ENCODE assay signal across 17 cellular contexts in the genomic region with DNA sequence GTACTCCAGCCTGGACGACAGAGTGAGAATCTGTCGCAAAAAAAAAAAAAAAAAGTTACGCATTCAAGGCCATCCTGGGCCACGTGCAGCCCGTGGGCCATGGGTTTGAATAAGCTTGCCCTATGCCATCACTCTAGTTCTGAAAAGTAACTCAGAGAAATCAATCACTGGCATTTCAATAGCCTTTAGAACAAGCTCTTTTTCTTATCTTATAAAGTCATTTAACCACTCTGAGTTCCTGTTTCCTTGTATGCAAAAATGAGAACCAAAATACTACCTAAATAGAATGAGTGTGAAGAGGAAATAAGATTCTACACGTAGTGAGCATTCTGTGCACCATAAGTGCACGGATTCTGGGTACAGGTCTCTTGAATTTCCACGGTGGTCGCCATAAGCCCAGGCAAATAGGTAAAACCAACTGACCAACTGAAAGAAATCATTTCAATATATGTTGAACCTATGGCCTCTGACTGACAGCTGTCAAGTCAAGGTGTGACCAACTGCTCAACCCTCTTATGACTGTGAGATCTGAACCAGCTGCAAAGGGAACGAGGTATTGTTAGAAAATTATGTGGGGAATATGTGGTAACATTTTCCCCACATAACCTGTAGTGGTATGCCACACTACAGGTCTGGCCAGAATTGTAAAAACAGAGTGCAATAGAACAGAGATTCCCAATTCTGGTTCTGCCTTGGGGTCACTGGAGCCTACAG.
A peak's percentile ranks its signal among the peaks of the same experiment; 100 is the strongest.
DNase-seq lines count a peak whose midpoint lies in the region; ATAC-seq, FAIRE-seq and TF ChIP-seq lines count a peak whose summit lies in the region.
"Had no signal": no experiment of that assay in that cellular context is flagged by ENCODE, and none has a peak within 500 bp of the region (broad histone marks: within the 10 kb centered on the region; RNA-seq: fewer than 3 reads in every experiment).

No MANE protein-coding gene starts in this region.

- TF ChIP-seq CTCF in GM12865 (IDR thresholded peaks at IDR 0.05; ENCODE audit: insufficient read depth, low read depth, low read length, missing control alignments) (no peak), PC-9 (conservative IDR thresholded peaks at IDR 0.05) (no peak), kidney (IDR thresholded peaks at IDR 0.05; ENCODE audit: borderline replicate concordance, extremely low read depth, insufficient read depth) (no peak)

- H2AFZ ChIP-seq in PC-9 = no peak overlapping the region

- CTCF ChIA-PET in PC-9 (lab: Charles Lee) = interaction anchor here (0.6 kb wide), 1 partner anchor 14 kb away, joined by 4 read pairs; no protein-coding TSS in a partner anchor

- no peak overlapping the region for H3K9ac ChIP-seq in kidney (ENCODE audit: low read length in 2 of 2)

- peak overlapping the region; percentile 21; the same call in 1 of the 2 replicates for H3K4me2 ChIP-seq in PC-9

- 0 out of 2 replicates have a peak, but pooled peaks cover 5% of the 10 kb centered on the region for H3F3A ChIP-seq in PC-9 (ENCODE audit: insufficient read depth, low read depth)

- H3K27ac ChIP-seq in PC-9 = no peak overlapping the region
- H3K27ac ChIP-seq in kidney (ENCODE audit: low read depth in 2 of 2, low read length in 2 of 2) = no peak overlapping the region
- H3K27ac ChIP-seq: adrenal gland, thoracic aorta had no signal

- H3K36me3 ChIP-seq in PC-9 (ENCODE audit: low read depth) (no peaks in the 10 kb centered on the region), kidney (ENCODE audit: control insufficient read depth in 1 of 2, insufficient read depth in 2 of 2, low read length in 2 of 2) (no peaks in the 10 kb centered on the region)
- H3K36me3 ChIP-seq: adrenal gland, thoracic aorta had no signal

- H3K27me3 ChIP-seq in PC-9 (ENCODE audit: insufficient read depth, low read depth) = no peaks in the 10 kb centered on the region
- H3K27me3 ChIP-seq: adrenal gland had no signal

- H3K4me1 ChIP-seq in PC-9 (replicated peaks; ENCODE audit: insufficient read depth) = peaks cover 20% of the 10 kb centered on the region
- no peaks in the 10 kb centered on the region for H3K4me1 ChIP-seq in kidney (ENCODE audit: control insufficient read depth in 1 of 2, insufficient read depth in 1 of 2, low read depth in 1 of 2, low read length in 2 of 2)
- H3K4me1 ChIP-seq: adrenal gland had no signal

- BruUV-seq in PC-9 (replicated peaks; lab: Mats Ljungman, UMichigan) = no TSS peak

- H4K20me1 ChIP-seq in PC-9 (ENCODE audit: insufficient read depth) = no peaks in the 10 kb centered on the region

- no peaks in the 10 kb centered on the region for H3K79me2 ChIP-seq in PC-9 (ENCODE audit: low read depth)

- no peak for FAIRE-seq in kidney (lab: Jason Lieb, UNC)
- FAIRE-seq: endothelial cell of umbilical vein, H1, HepG2, keratinocyte had no signal

- ATAC-seq in GM19324 (IDR thresholded peaks at IDR 0.05; ENCODE audit: low FRiP score, unreplicated experiment) (peak; percentile 55), HG02885 (IDR thresholded peaks at IDR 0.05; ENCODE audit: poor library complexity, unreplicated experiment) (peak; percentile 62), sciatic nerve (no peak)
- ATAC-seq: activated T-cell treated with anti-CD3 and anti-CD28 coated beads, Interleukin-2, amount 50 U/mL, for 72 hours; HepG2 had no signal

- no peaks in the 10 kb centered on the region for H3K9me2 ChIP-seq in PC-9 (ENCODE audit: insufficient read depth)

- POLR2A ChIA-PET in PC-9 (lab: Charles Lee; ENCODE audit: unreplicated experiment) = no interaction called here

- peak; percentile 17 for DNase-seq in GM12865 (ENCODE audit: low read depth)
- DNase-seq in PC-9 = peak in 1 of 2 experiments; percentile 61
- DNase-seq in kidney = no peak
- no peak for DNase-seq in sciatic nerve (ENCODE audit: low spot score)
- DNase-seq in islet precursor cell = no peak
- no peak for DNase-seq in NCI-H510A (lab: John Stamatoyannopoulos, UW)
- DNase-seq: activated T-cell treated with anti-CD3 and anti-CD28 coated beads, Interleukin-2, amount 50 U/mL, for 72 hours; adrenal gland; cerebellar nuclear complex; NCI-H446 had no signal

- intact Hi-C loops in PC-9 (cut with micrococcal nuclease; ENCODE audit: unreplicated experiment) (no loop called here), kidney (cut with DNase I) (no loop called here), sciatic nerve (cut with DNase I) (no loop called here)

- H3K9me3 ChIP-seq in PC-9 (ENCODE audit: insufficient read depth, low read depth) (no peaks in the 10 kb centered on the region), kidney (ENCODE audit: control insufficient read depth in 1 of 2, low read length in 2 of 2) (no peaks in the 10 kb centered on the region)
- H3K9me3 ChIP-seq: adrenal gland, thoracic aorta had no signal

- H3K4me3 ChIP-seq in GM12865 (ENCODE audit: low read depth, low read length) (no peak overlapping the region), PC-9 (no peak overlapping the region), kidney (ENCODE audit: low read length in 2 of 2) (no peak overlapping the region)
- H3K4me3 ChIP-seq: adrenal gland, thoracic aorta had no signal
